Comparison of ENCODE assay signal across 8 cellular contexts in the genomic region with DNA sequence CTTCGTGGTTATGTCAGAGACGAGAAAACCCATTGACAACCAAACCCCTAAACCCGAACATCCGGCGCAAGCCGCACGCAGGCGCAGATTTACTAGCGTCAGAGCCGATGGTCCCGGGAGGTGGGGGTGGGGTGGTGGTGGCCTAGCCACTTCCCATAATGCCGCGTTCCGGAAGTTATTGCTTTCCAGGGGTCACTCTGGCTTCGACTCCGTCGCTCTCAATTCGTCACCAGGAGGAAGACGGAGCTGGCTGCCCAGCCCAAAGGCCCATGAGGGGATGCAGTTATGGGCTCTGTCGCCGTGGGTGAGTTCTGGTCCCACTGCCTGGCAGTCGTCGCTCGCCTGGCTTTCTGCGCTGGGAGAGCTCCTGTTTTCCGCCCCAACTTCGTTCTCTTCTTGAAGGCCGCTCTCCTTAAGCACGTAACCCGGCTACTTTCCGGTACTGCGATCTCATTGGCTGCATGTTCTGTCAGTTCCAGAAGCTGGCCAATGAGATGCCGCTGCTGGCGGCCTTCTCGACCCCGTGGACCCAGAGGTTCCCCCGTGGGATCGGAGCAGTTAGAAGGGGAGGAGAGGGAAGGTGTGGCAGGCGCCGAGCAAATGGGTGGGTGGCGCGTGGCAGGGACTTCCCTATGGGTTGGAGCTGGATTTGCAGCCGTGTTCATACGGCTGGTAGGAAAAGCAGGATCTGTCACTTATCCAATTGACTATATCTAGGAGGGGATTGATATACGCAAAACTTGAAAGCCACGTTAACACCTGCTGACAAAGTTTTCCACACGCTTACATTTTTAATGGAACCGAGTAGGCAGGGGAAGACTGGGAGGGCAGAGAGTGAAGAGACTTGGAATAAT. TPM values are rescaled to one million over a fixed set of nuclear protein-coding genes. Genes with fewer than 3 reads are reported as not detected.
DNase-seq lines count a peak whose midpoint lies in the region; ATAC-seq and TF ChIP-seq lines count a peak whose summit lies in the region.

A gene (plus strand): TSS at position 195 of the 854 bp plus-strand sequence. CDS start 3,246 bp downstream, outside the sequence.

- peak within 1 kb of the TSS; percentile 76 to 88 for H3K4me3 ChIP-seq in testis

- intact Hi-C loops in testis (cut with DNase I; ENCODE audit: low total_unique reads): no loop called here

- no peaks in the 10 kb centered on the region for H3K9me3 ChIP-seq in testis

- CTCF ChIA-PET in GM10248 (lab: Yijun Ruan, JAX): interaction anchor here (0.7 to 2.2 kb wide), 10 partner anchors 10 to 275 kb away, joined by 3 to 7 read pairs (median 3); no protein-coding TSS in a partner anchor

- H3K4me1 ChIP-seq in testis: peaks cover 8% of the 10 kb centered on the region

- H3K36me3 Mint-ChIP-seq in activated naive CD8-positive, alpha-beta T cell: peaks cover 12% of the 10 kb centered on the region

- H3K27me3 Mint-ChIP-seq in activated naive CD8-positive, alpha-beta T cell: no peaks in the 10 kb centered on the region

- peak; percentile 98 for ATAC-seq in HG02623 (IDR thresholded peaks at IDR 0.05; ENCODE audit: unreplicated experiment)
- peak; percentile 99 for ATAC-seq in omental fat pad (ENCODE audit: low FRiP score)

- POLR2A ChIA-PET in GM10248 (lab: Yijun Ruan, JAX): interaction anchor here (0.6 to 2.1 kb wide), 4 partner anchors 11 to 276 kb away, joined by 3 to 13 read pairs (median 3); no protein-coding TSS in a partner anchor

- TF ChIP-seq POLR2A in testis (IDR thresholded peaks at IDR 0.05): no peak

- no peaks in the 10 kb centered on the region for H3K9me3 Mint-ChIP-seq in activated naive CD8-positive, alpha-beta T cell (ENCODE audit: low read depth)

- peak within 1 kb of the TSS; percentile 99 for H3K27ac Mint-ChIP-seq in activated naive CD8-positive, alpha-beta T cell

- H3K36me3 ChIP-seq in testis (ENCODE audit: low read depth, missing control alignments): no peaks in the 10 kb centered on the region

- WGBS in testis, 2 donors: 0% methylated on average over 21 to 48 of the region's 48 CpGs

- peak within 1 kb of the TSS; percentile 98 for H3K27ac ChIP-seq in testis

- DNase-seq in GM10248 (ENCODE audit: extremely low spot score): peak; percentile 98
- peak; percentile 90 for DNase-seq in NCI-H1105 (lab: John Stamatoyannopoulos, UW)
- peak; percentile 93 for DNase-seq in SKM-1 treated with dmso at 0.1 percent for 144 hours (lab: John Stamatoyannopoulos, UW; ENCODE audit: unreplicated experiment)
- DNase-seq in glomerular visceral epithelial cell (ENCODE audit: extremely low spot score): peak; percentile 99
- peak; percentile 88 for DNase-seq in omental fat pad (ENCODE audit: low spot score)
- peak; percentile 97 for DNase-seq in testis

- no peaks in the 10 kb centered on the region for H3K27me3 ChIP-seq in testis

- peaks cover 55% of the 10 kb centered on the region for H3K4me1 Mint-ChIP-seq in activated naive CD8-positive, alpha-beta T cell (ENCODE audit: low read depth)

- H3K4me3 Mint-ChIP-seq in activated naive CD8-positive, alpha-beta T cell: peak within 1 kb of the TSS; percentile 98

- TF ChIP-seq CTCF in GM10248 (IDR thresholded peaks at IDR 0.05; ENCODE audit: control extremely low read depth, extremely low read depth, low read depth, missing control alignments): no peak
- TF ChIP-seq CTCF in omental fat pad (IDR thresholded peaks at IDR 0.05): no peak
- TF ChIP-seq CTCF in testis (IDR thresholded peaks at IDR 0.05): peak in 1 of 3 experiments; percentile 41

RNA-seq across cellular contexts. Expression of the gene that starts here (rescaled TPM):
- total RNA-seq in omental fat pad (10 to 100 TPM; 36.2 to 46.2 (median 39.5) TPM), testis (10 to 100 TPM; 33.2 to 37.9 TPM)
- 17.9 TPM for polyA plus RNA-seq in testis (ENCODE audit: insufficient read depth, low read depth, low replicate concordance)

Comparison
In these comparisons a context has a peak if more than half of its experiments do, and no peak if none do; other contexts are left out.
1. Peak in every context shown above with its lines: DNase-seq, ATAC-seq, H3K4me3 ChIP-seq and H3K27ac ChIP-seq.